ENCODE assay signal across 11 cellular contexts in the genomic region with DNA sequence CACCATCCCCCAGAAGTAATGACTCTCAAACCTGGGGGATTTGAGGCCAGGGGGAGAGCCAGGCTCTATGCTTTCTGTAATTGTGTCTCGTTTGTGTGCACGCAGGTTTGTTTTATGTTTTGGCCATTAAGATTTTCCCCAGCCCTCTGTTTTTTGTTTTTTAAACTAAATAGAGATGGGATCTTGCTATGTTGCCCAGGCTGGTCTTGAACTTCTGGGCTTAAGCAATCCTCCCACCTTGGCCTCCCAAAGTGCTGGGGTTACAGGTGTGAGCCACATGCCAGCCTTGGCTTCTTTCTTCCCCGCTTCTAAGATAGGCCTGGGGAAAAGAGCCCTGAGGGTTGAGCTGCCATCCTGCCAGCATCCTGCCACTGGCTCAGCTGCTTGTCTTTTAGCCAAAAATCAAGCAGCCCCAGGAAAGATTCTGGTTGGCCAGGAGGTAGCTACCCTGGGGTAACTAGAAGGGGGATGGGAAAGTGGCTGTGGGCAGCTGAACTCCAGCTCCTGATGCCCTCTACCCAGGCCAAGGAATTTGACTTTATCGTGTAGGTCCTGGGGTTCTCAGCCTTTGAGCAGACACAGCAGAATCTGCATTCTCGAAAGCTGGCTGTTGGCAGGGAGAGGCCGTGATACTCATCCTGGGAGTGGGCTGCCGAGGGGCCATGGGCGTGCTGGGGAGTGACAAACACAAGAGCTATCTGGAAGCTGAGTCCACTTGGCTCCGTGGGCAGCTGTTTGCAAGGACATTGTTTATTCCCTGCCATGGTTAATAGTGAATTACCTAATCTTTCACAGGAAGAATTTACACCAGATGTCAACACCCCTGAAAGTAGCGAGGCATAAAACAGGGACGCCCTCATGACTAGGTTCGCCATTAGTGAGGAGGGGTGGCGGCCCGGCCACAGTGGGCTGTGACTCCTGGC. TPM values are rescaled to one million over a fixed set of nuclear protein-coding genes. Genes with fewer than 3 reads are reported as not detected.
DNase-seq lines count a peak whose midpoint lies in the region; ATAC-seq, FAIRE-seq and TF ChIP-seq lines count a peak whose summit lies in the region.
"Had no signal": no experiment of that assay in that cellular context is flagged by ENCODE, and none has a peak within 500 bp of the region (broad histone marks: within the 10 kb centered on the region; RNA-seq: fewer than 3 reads in every experiment).

No MANE protein-coding gene starts in this region.

- peaks cover 13 to 27% (median 24%) of the 10 kb centered on the region in 3 donors for H3K4me1 ChIP-seq in pancreas
- H3K4me1 ChIP-seq in testis: no peaks in the 10 kb centered on the region
- H3K4me1 ChIP-seq: HAP-1 had no signal

- H3K27me3 ChIP-seq in BJ (ENCODE audit: control insufficient read depth, insufficient read depth, low read length): no peaks in the 10 kb centered on the region
- H3K27me3 ChIP-seq in pancreas: no peaks in the 10 kb centered on the region
- no peaks in the 10 kb centered on the region for H3K27me3 ChIP-seq in testis

- ATAC-seq in pancreas: peak; percentile 42 to 56 (median 48)
- ATAC-seq in HG02852 (IDR thresholded peaks at IDR 0.05; ENCODE audit: unreplicated experiment): no peak
- ATAC-seq in GM21367 (IDR thresholded peaks at IDR 0.05; ENCODE audit: unreplicated experiment): no peak

- peak overlapping the region; percentile 53 to 70 (median 63) for H3K27ac ChIP-seq in pancreas
- no peak overlapping the region for H3K27ac ChIP-seq in testis

- POLR2A ChIA-PET in BJ (lab: Charles Lee): interaction anchor here (0.6 to 1.1 kb wide), 2 partner anchors 18 to 43 kb away, joined by 4 to 6 read pairs; a partner anchor contains a TSS

- intact Hi-C loops in pancreas (cut with DNase I): no loop called here
- intact Hi-C loops in testis (cut with DNase I; ENCODE audit: low total_unique reads): loop anchor here (10.0 kb wide), 1 partner anchor 123 kb away; no protein-coding TSS in a partner anchor

- DNase-seq in BJ (ENCODE audit: low read depth) (peak; percentile 55), NCI-H2171 (lab: John Stamatoyannopoulos, UW) (peak; percentile 33), fibroblast of the aortic adventitia (ENCODE audit: low read depth) (peak; percentile 80), pancreas (peak in 5 of 6 donors; percentile 43 to 71 (median 53)), NCI-H2227 treated with DMSO at 0.1 percent for 48 hours (lab: John Stamatoyannopoulos, UW) (no peak), testis (no peak)
- DNase-seq: activated T-cell treated with anti-CD3 and anti-CD28 coated beads, Interleukin-2, amount 50 U/mL, for 48 hours had no signal

- CTCF ChIA-PET in BJ (lab: Yijun Ruan, JAX): interaction anchor here (1.1 to 6.8 kb wide), 6 partner anchors 12 to 146 kb away, joined by 3 to 50 read pairs (median 6); no protein-coding TSS in a partner anchor

- no peak for TF ChIP-seq POLR2A in testis (IDR thresholded peaks at IDR 0.05)

- TF ChIP-seq CTCF in BJ (IDR thresholded peaks at IDR 0.05; ENCODE audit: insufficient read depth, low read depth, low read length): no peak
- no peak for TF ChIP-seq CTCF in fibroblast of the aortic adventitia (IDR thresholded peaks at IDR 0.05; ENCODE audit: insufficient read depth, low read length)
- no peak for TF ChIP-seq CTCF in pancreas (IDR thresholded peaks at IDR 0.05)
- TF ChIP-seq CTCF in testis (IDR thresholded peaks at IDR 0.05): no peak

- WGBS in pancreas, 2 donors: 51 to 55% methylated on average over 14 of the region's 14 CpGs
- WGBS in testis, 2 donors: 71 to 81% methylated on average over 11 to 14 of the region's 14 CpGs

- H3K9me3 ChIP-seq in pancreas (no peaks in the 10 kb centered on the region), testis (no peaks in the 10 kb centered on the region)
- H3K9me3 ChIP-seq: HAP-1 had no signal

- FAIRE-seq in pancreas (lab: Jason Lieb, UNC): no peak
- FAIRE-seq: endothelial cell of umbilical vein had no signal

- H3K4me3 ChIP-seq in BJ (ENCODE audit: low read depth, low read length) (no peak overlapping the region), fibroblast of the aortic adventitia (ENCODE audit: low read depth, low read length) (no peak overlapping the region), pancreas (no peak overlapping the region), testis (no peak overlapping the region)
- H3K4me3 ChIP-seq: HAP-1 had no signal

- H3K36me3 ChIP-seq in BJ (ENCODE audit: control insufficient read depth, insufficient read depth, low read length) (peaks cover 9% of the 10 kb centered on the region), pancreas (peaks cover 0 to 6% (median 0%) of the 10 kb centered on the region in 3 donors), testis (ENCODE audit: low read depth, missing control alignments) (no peaks in the 10 kb centered on the region)

RNA-seq across cellular contexts. Expression of a gene that starts 18.5 kb away (rescaled TPM):
- polyA plus RNA-seq in BJ (2011; rRNA removed): 2.0 and 3.7 TPM in 2 replicates
- 1.7 and 3.1 TPM in 2 replicates for polyA minus RNA-seq in BJ (2011; rRNA and poly(A)+ RNA removed)
- total RNA-seq in fibroblast of the aortic adventitia (ENCODE audit: low replicate concordance): 3.3 TPM in 2 replicates
- 1 to 10 TPM; 4.7 to 7.4 (median 6.3) TPM for total RNA-seq in pancreas
- 10 to 100 TPM; 12.4 to 17.7 TPM for polyA plus RNA-seq in pancreas
- 10 to 100 TPM in 1 of 2 donors, 1 to 10 TPM in 1; 8.3 to 14.7 TPM for total RNA-seq in testis
- polyA plus RNA-seq in testis (ENCODE audit: insufficient read depth, low read depth, low replicate concordance): 5.7 TPM

RNA-seq across cellular contexts. Expression of a gene that starts 46.7 kb away (rescaled TPM):
- 31.7 and 34.3 TPM in 2 replicates for polyA plus RNA-seq in BJ (2011; rRNA removed)
- polyA minus RNA-seq in BJ (2011; rRNA and poly(A)+ RNA removed): 27.5 and 61.5 TPM in 2 replicates
- total RNA-seq in fibroblast of the aortic adventitia (ENCODE audit: low replicate concordance): 97.7 and 113 TPM in 2 replicates
- total RNA-seq in pancreas: 10 to 100 TPM; 27.6 to 37.7 (median 31.7) TPM
- polyA plus RNA-seq in pancreas: 10 to 100 TPM; 30.0 to 37.9 TPM
- total RNA-seq in testis: 10 to 100 TPM; 58.1 to 71.1 TPM
- polyA plus RNA-seq in testis (ENCODE audit: insufficient read depth, low read depth, low replicate concordance): 135 TPM

Comparison
In these comparisons a context has a peak if more than half of its experiments do, and no peak if none do; other contexts are left out.
1. DNase-seq: peak in BJ (single experiment), NCI-H2171 (single experiment), fibroblast of the aortic adventitia (single experiment) and pancreas (5 of 6); none in NCI-H2227 treated with DMSO at 0.1 percent for 48 hours (single experiment) and testis (single experiment).
2. ATAC-seq: peak in pancreas (4 of 4); none in HG02852 (single experiment) and GM21367 (single experiment).
3. H3K27ac ChIP-seq: peak in pancreas (4 of 4); none in testis (0 of 2).